1 cellular context compared by ENCODE assay signal in the genomic region with DNA sequence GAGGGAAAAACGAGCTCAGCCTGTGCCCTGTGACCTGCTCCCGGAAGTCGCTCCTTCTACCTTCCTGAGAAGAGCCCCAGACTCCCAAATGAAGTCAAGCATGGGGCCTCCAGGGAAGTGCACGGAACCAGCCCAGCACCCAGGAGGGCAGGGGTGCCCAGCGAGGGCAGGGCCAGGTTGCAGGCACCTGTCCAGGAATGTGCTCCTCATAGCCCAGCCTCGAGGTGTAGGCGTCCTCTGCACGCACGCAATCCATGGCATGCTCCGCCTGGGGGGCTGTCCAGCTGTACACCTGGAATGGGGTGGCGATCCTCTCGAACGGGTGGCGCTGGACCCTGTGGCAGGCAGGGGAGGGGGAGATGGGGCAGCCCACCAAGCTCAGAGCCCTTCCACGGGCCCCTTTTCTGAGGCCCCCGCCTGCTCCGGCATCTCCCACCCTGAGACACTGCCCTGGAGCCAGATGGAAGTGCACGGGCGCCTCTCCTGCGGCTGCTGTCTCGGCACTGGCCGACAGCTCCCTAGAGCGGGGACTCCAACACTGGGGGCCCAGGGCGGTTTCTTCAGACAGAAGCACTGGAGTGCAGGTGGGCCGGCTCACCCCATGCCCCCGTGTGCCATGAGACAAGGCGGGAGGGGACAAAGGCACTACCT.
TF ChIP-seq lines count a peak whose summit lies in the region.

No MANE protein-coding gene starts in this region.

TF ChIP-seq in WTC11, 78 proteins besides CTCF, POLR2A, EP300 and RAD21 (continued from another document):
- TF ChIP-seq, protein P1, sequence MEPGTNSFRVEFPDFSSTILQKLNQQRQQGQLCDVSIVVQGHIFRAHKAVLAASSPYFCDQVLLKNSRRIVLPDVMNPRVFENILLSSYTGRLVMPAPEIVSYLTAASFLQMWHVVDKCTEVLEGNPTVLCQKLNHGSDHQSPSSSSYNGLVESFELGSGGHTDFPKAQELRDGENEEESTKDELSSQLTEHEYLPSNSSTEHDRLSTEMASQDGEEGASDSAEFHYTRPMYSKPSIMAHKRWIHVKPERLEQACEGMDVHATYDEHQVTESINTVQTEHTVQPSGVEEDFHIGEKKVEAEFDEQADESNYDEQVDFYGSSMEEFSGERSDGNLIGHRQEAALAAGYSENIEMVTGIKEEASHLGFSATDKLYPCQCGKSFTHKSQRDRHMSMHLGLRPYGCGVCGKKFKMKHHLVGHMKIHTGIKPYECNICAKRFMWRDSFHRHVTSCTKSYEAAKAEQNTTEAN (CRISPR knock-in tag; IDR thresholded peaks at IDR 0.05) = no peak
- TF ChIP-seq RORB (CRISPR knock-in tag; IDR thresholded peaks at IDR 0.05) (no peak), CREM (CRISPR knock-in tag; IDR thresholded peaks at IDR 0.05) (no peak)
- TF ChIP-seq, protein P2, sequence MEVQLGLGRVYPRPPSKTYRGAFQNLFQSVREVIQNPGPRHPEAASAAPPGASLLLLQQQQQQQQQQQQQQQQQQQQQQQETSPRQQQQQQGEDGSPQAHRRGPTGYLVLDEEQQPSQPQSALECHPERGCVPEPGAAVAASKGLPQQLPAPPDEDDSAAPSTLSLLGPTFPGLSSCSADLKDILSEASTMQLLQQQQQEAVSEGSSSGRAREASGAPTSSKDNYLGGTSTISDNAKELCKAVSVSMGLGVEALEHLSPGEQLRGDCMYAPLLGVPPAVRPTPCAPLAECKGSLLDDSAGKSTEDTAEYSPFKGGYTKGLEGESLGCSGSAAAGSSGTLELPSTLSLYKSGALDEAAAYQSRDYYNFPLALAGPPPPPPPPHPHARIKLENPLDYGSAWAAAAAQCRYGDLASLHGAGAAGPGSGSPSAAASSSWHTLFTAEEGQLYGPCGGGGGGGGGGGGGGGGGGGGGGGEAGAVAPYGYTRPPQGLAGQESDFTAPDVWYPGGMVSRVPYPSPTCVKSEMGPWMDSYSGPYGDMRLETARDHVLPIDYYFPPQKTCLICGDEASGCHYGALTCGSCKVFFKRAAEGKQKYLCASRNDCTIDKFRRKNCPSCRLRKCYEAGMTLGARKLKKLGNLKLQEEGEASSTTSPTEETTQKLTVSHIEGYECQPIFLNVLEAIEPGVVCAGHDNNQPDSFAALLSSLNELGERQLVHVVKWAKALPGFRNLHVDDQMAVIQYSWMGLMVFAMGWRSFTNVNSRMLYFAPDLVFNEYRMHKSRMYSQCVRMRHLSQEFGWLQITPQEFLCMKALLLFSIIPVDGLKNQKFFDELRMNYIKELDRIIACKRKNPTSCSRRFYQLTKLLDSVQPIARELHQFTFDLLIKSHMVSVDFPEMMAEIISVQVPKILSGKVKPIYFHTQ (CRISPR knock-in tag; IDR thresholded peaks at IDR 0.05) = no peak
- TF ChIP-seq, protein P3, sequence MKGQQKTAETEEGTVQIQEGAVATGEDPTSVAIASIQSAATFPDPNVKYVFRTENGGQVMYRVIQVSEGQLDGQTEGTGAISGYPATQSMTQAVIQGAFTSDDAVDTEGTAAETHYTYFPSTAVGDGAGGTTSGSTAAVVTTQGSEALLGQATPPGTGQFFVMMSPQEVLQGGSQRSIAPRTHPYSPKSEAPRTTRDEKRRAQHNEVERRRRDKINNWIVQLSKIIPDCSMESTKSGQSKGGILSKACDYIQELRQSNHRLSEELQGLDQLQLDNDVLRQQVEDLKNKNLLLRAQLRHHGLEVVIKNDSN (CRISPR knock-in tag; IDR thresholded peaks at IDR 0.05) = no peak
- TF ChIP-seq, protein P4, sequence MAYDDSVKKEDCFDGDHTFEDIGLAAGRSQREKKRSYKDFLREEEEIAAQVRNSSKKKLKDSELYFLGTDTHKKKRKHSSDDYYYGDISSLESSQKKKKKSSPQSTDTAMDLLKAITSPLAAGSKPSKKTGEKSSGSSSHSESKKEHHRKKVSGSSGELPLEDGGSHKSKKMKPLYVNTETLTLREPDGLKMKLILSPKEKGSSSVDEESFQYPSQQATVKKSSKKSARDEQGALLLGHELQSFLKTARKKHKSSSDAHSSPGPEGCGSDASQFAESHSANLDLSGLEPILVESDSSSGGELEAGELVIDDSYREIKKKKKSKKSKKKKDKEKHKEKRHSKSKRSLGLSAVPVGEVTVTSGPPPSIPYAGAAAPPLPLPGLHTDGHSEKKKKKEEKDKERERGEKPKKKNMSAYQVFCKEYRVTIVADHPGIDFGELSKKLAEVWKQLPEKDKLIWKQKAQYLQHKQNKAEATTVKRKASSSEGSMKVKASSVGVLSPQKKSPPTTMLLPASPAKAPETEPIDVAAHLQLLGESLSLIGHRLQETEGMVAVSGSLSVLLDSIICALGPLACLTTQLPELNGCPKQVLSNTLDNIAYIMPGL (CRISPR knock-in tag; IDR thresholded peaks at IDR 0.05) = no peak
